In genomic region chr19:6739390-6739883, GRCh38 we compare ENCODE assay signal across 8 cellular contexts. TPM values are rescaled to one million over a fixed set of nuclear protein-coding genes. Genes with fewer than 3 reads are reported as not detected.
DNase-seq lines count a peak whose midpoint lies in the region; ATAC-seq lines count a peak whose summit lies in the region.

TRIP10 (plus strand) TSS chr19:6739680; CDS start chr19:6739762, 82 bp downstream.

- H3K4me3 Mint-ChIP-seq in natural killer cell treated with Interleukin-12 subunit alpha and Interleukin-12 subunit beta and Interleukin-15 and Interleukin-18, amount 100 ng/mL, for 72 hours = peak within 1 kb of the TSS; percentile 90

- H3K4me1 Mint-ChIP-seq in natural killer cell treated with Interleukin-12 subunit alpha and Interleukin-12 subunit beta and Interleukin-15 and Interleukin-18, amount 100 ng/mL, for 72 hours (ENCODE audit: low read depth in 2 of 2) = peaks cover 26 to 52% of the 10 kb centered on the region in 2 donors

- DNase-seq in Ammon's horn (ENCODE audit: low spot score) (peak; percentile 90), HT-29 (ENCODE audit: low spot score) (peak; percentile 70), RPMI8226 (peak; percentile 91), activated gamma-delta T cell (lab: John Stamatoyannopoulos, UW) (peak; percentile 81), fibroblast of the conjunctiva (ENCODE audit: low read depth) (peak; percentile 60), NCI-H1694 treated with DMSO at 0.1 percent for 48 hours (lab: John Stamatoyannopoulos, UW) (no peak)
- peak; percentile 88 for DNase-seq in natural killer cell treated with Interleukin-12 subunit alpha and Interleukin-12 subunit beta and Interleukin-15 and Interleukin-18, amount 100 ng/mL, for 72 hours (ENCODE audit: low spot score)
- DNase-seq in stimulated activated naive CD4-positive, alpha-beta T cell (lab: John Stamatoyannopoulos, UW) = peak; percentile 58 to 86 (median 76)

- H3K27ac Mint-ChIP-seq in natural killer cell treated with Interleukin-12 subunit alpha and Interleukin-12 subunit beta and Interleukin-15 and Interleukin-18, amount 100 ng/mL, for 72 hours = peak within 1 kb of the TSS; percentile 90 to 99

- peaks cover 9% of the 10 kb centered on the region for H3K36me3 Mint-ChIP-seq in natural killer cell treated with Interleukin-12 subunit alpha and Interleukin-12 subunit beta and Interleukin-15 and Interleukin-18, amount 100 ng/mL, for 72 hours

- peak; percentile 37 to 55 for ATAC-seq in natural killer cell treated with Interleukin-12 subunit alpha and Interleukin-12 subunit beta and Interleukin-15 and Interleukin-18, amount 100 ng/mL, for 72 hours

- H3K9me3 Mint-ChIP-seq in natural killer cell treated with Interleukin-12 subunit alpha and Interleukin-12 subunit beta and Interleukin-15 and Interleukin-18, amount 100 ng/mL, for 72 hours = no peaks in the 10 kb centered on the region

- H3K27me3 Mint-ChIP-seq in natural killer cell treated with Interleukin-12 subunit alpha and Interleukin-12 subunit beta and Interleukin-15 and Interleukin-18, amount 100 ng/mL, for 72 hours = no peaks in the 10 kb centered on the region

RNA-seq across cellular contexts. Expression of gene TRIP10, which starts in this region (rescaled TPM):
- total RNA-seq in HT-29 (2014; rRNA removed; shearing (Covaris generic)) = 63.7 and 65.7 TPM in 2 replicates
- total RNA-seq in natural killer cell treated with Interleukin-12 subunit alpha and Interleukin-12 subunit beta and Interleukin-15 and Interleukin-18, amount 100 ng/mL, for 72 hours = 10 to 100 TPM; 44.8 to 76.5 TPM
